Comparison of ENCODE assay signal across 1 cellular context in genomic region chr1:182291584-182292192, GRCh38.
TF ChIP-seq lines count a peak whose summit lies in the region.

No MANE protein-coding gene starts in this region.

TF ChIP-seq in HepG2, 621 proteins besides CTCF, POLR2A, EP300 and RAD21 (continued from another document and continues in another):
- TF ChIP-seq ZNF362 (CRISPR knock-in tag; IDR thresholded peaks at IDR 0.05; ENCODE audit: borderline replicate concordance): no peak; the same call in 1 of the 2 replicates
- TF ChIP-seq HNRNPLL (IDR thresholded peaks at IDR 0.05; ENCODE audit: low read depth, low read length, poor library complexity, severe bottlenecking): no peak
- peak; percentile 25; the same call in 1 of the 2 replicates for TF ChIP-seq ATF1 (CRISPR knock-in tag; IDR thresholded peaks at IDR 0.05)
- no peak for TF ChIP-seq ZZZ3 (CRISPR knock-in tag; IDR thresholded peaks at IDR 0.05; ENCODE audit: borderline replicate concordance)
- no peak for TF ChIP-seq ZNF781 (CRISPR knock-in tag; IDR thresholded peaks at IDR 0.05; ENCODE audit: borderline replicate concordance, not compliant biosample characterization)
- peak; percentile 44 for TF ChIP-seq ZNF629 (CRISPR knock-in tag; conservative IDR thresholded peaks at IDR 0.05)
- TF ChIP-seq ASH2L (IDR thresholded peaks at IDR 0.05; ENCODE audit: insufficient read length, low read depth, low read length): peak; percentile 74
- no peak for TF ChIP-seq ZNF143 (CRISPR knock-in tag; IDR thresholded peaks at IDR 0.05)
- TF ChIP-seq FOXP1 (IDR thresholded peaks at IDR 0.05): no peak
- peak; percentile 98 for TF ChIP-seq FOXP1 (CRISPR knock-in tag; IDR thresholded peaks at IDR 0.05)
- peak; percentile 72; the same call in 1 of the 2 replicates for TF ChIP-seq ZNF292 (CRISPR knock-in tag; IDR thresholded peaks at IDR 0.05; ENCODE audit: borderline replicate concordance, low read depth)
- TF ChIP-seq PHF21A (CRISPR knock-in tag; IDR thresholded peaks at IDR 0.05): peak; percentile 81
- TF ChIP-seq RFXAP (CRISPR knock-in tag; IDR thresholded peaks at IDR 0.05; ENCODE audit: borderline replicate concordance): peak; percentile 66
- TF ChIP-seq NONO (IDR thresholded peaks at IDR 0.05): no peak
- TF ChIP-seq NONO (CRISPR knock-in tag; conservative IDR thresholded peaks at IDR 0.05): peak; percentile 56; the same call in 1 of the 2 replicates
- no peak for TF ChIP-seq ZNF75D (CRISPR knock-in tag; IDR thresholded peaks at IDR 0.05; ENCODE audit: borderline replicate concordance)
- peak; percentile 32; the same call in 1 of the 2 replicates for TF ChIP-seq ARID4A (CRISPR knock-in tag; IDR thresholded peaks at IDR 0.05; ENCODE audit: borderline replicate concordance)
- no peak for TF ChIP-seq ZNF563 (CRISPR knock-in tag; IDR thresholded peaks at IDR 0.05)
- no peak for TF ChIP-seq HES4 (CRISPR knock-in tag; IDR thresholded peaks at IDR 0.05; ENCODE audit: borderline replicate concordance)
- no peak for TF ChIP-seq MAF1 (CRISPR knock-in tag; IDR thresholded peaks at IDR 0.05; ENCODE audit: borderline replicate concordance)
- TF ChIP-seq ZFP1 (CRISPR knock-in tag; IDR thresholded peaks at IDR 0.05): 0 out of 2 replicates have a peak, but pooled peaks have one; percentile 50
- TF ChIP-seq FOXA3 (CRISPR knock-in tag; IDR thresholded peaks at IDR 0.05): peak; percentile 94; the same call in 1 of the 2 replicates
- no peak for TF ChIP-seq PRPF4 (IDR thresholded peaks at IDR 0.05; ENCODE audit: low read depth, low read length, poor library complexity, severe bottlenecking)
- no peak for TF ChIP-seq SMAD9 (CRISPR knock-in tag; IDR thresholded peaks at IDR 0.05)
- no peak for TF ChIP-seq DZIP1 (CRISPR knock-in tag; IDR thresholded peaks at IDR 0.05)
- TF ChIP-seq TAF15 (IDR thresholded peaks at IDR 0.05; ENCODE audit: low read depth, low read length, poor library complexity, severe bottlenecking): no peak
- TF ChIP-seq SRF (IDR thresholded peaks at IDR 0.05; ENCODE audit: low read depth, low read length): peak; percentile 57; the same call in 1 of the 2 replicates
- TF ChIP-seq SATB2 (CRISPR knock-in tag; IDR thresholded peaks at IDR 0.05): 0 out of 2 replicates have a peak, but pooled peaks have one; percentile 31
- no peak for TF ChIP-seq ZNF496 (CRISPR knock-in tag; IDR thresholded peaks at IDR 0.05; ENCODE audit: insufficient replicate concordance)
- TF ChIP-seq ATF7-NPFF (CRISPR knock-in tag; IDR thresholded peaks at IDR 0.05; ENCODE audit: low read depth): peak; percentile 52; the same call in 1 of the 2 replicates
- TF ChIP-seq SP140L (CRISPR knock-in tag; IDR thresholded peaks at IDR 0.05; ENCODE audit: borderline replicate concordance): no peak
- no peak for TF ChIP-seq NFE2 (CRISPR knock-in tag; IDR thresholded peaks at IDR 0.05)
- TF ChIP-seq IRX3 (CRISPR knock-in tag; IDR thresholded peaks at IDR 0.05; ENCODE audit: borderline replicate concordance, low read depth): no peak
- TF ChIP-seq POGZ (CRISPR knock-in tag; IDR thresholded peaks at IDR 0.05): peak; percentile 54; the same call in 1 of the 2 replicates
- 0 out of 2 replicates have a peak, but pooled peaks have one; percentile 22 for TF ChIP-seq YEATS4 (CRISPR knock-in tag; IDR thresholded peaks at IDR 0.05; ENCODE audit: borderline replicate concordance)
- TF ChIP-seq MATR3 (CRISPR knock-in tag; IDR thresholded peaks at IDR 0.05): no peak
- peak; percentile 62; the same call in 1 of the 2 replicates for TF ChIP-seq MYPOP (CRISPR knock-in tag; IDR thresholded peaks at IDR 0.05)
- TF ChIP-seq ZFP37 (CRISPR knock-in tag; IDR thresholded peaks at IDR 0.05; ENCODE audit: borderline replicate concordance): no peak
- TF ChIP-seq MEIS1 (CRISPR knock-in tag; IDR thresholded peaks at IDR 0.05; ENCODE audit: borderline replicate concordance): no peak
- TF ChIP-seq EZH2 (conservative IDR thresholded peaks at IDR 0.05; ENCODE audit: low read depth, low read length): no peak
- TF ChIP-seq ZNF691 (CRISPR knock-in tag; IDR thresholded peaks at IDR 0.05; ENCODE audit: borderline replicate concordance, low read depth): 0 out of 2 replicates have a peak, but pooled peaks have one; percentile 38
- TF ChIP-seq HIVEP1 (CRISPR knock-in tag; IDR thresholded peaks at IDR 0.05): no peak
- no peak for TF ChIP-seq ZNF747 (CRISPR knock-in tag; IDR thresholded peaks at IDR 0.05; ENCODE audit: borderline replicate concordance)
- TF ChIP-seq FOSL1 (CRISPR knock-in tag; IDR thresholded peaks at IDR 0.05; ENCODE audit: borderline replicate concordance): no peak
- TF ChIP-seq ZNF580 (CRISPR knock-in tag; IDR thresholded peaks at IDR 0.05; ENCODE audit: borderline replicate concordance, low read depth): 0 out of 2 replicates have a peak, but pooled peaks have one; percentile 34
- TF ChIP-seq ZNF607 (CRISPR knock-in tag; IDR thresholded peaks at IDR 0.05; ENCODE audit: borderline replicate concordance): peak; percentile 36; the same call in 1 of the 2 replicates
- TF ChIP-seq ZNF382 (CRISPR knock-in tag; IDR thresholded peaks at IDR 0.05; ENCODE audit: borderline replicate concordance): no peak
- peak; percentile 30; the same call in 1 of the 2 replicates for TF ChIP-seq RERE (CRISPR knock-in tag; IDR thresholded peaks at IDR 0.05; ENCODE audit: low read depth)
- peak; percentile 84 for TF ChIP-seq NR2F6 (IDR thresholded peaks at IDR 0.05)
- TF ChIP-seq NR2F6 (CRISPR knock-in tag; IDR thresholded peaks at IDR 0.05): peak; percentile 76
- TF ChIP-seq RARA (CRISPR knock-in tag; IDR thresholded peaks at IDR 0.05): peak; percentile 81
- peak; percentile 59; the same call in 1 of the 2 replicates for TF ChIP-seq NKX3-1 (CRISPR knock-in tag; IDR thresholded peaks at IDR 0.05)
- no peak for TF ChIP-seq ZIK1 (CRISPR knock-in tag; IDR thresholded peaks at IDR 0.05; ENCODE audit: borderline replicate concordance, low read depth)
- peak; percentile 56; the same call in 1 of the 2 replicates for TF ChIP-seq ZBTB20 (CRISPR knock-in tag; IDR thresholded peaks at IDR 0.05; ENCODE audit: borderline replicate concordance, low read depth)
- 0 out of 2 replicates have a peak, but pooled peaks have one; percentile 56 for TF ChIP-seq ZNF761 (CRISPR knock-in tag; conservative IDR thresholded peaks at IDR 0.05)
- 0 out of 2 replicates have a peak, but pooled peaks have one; percentile 35 for TF ChIP-seq NR2C2 (CRISPR knock-in tag; IDR thresholded peaks at IDR 0.05; ENCODE audit: borderline replicate concordance)
